Comparison of ENCODE assay signal across 1 cellular context in genomic region chr3:112974894-112975293, GRCh38.
TF ChIP-seq lines count a peak whose summit lies in the region.

TSS of gene CD200R1 (minus strand) at chr3:112975103. CDS start at chr3:112974857, 246 bp downstream.

TF ChIP-seq in SK-N-SH, 30 proteins besides CTCF, POLR2A, EP300 and RAD21:
- TF ChIP-seq GABPA (IDR thresholded peaks at IDR 0.05; ENCODE audit: low read depth) (no peak), NRF1 (IDR thresholded peaks at IDR 0.05; ENCODE audit: low read depth, low read length) (no peak), CHD2 (IDR thresholded peaks at IDR 0.05; ENCODE audit: low read length, partially characterized antibody) (no peak)
